Comparison of ENCODE assay signal across 1 cellular context in genomic region chr6:52359403-52359802, GRCh38.
TF ChIP-seq lines count a peak whose summit lies in the region.

No MANE protein-coding gene starts in this region.

TF ChIP-seq in HEK293, 187 proteins besides CTCF, POLR2A, EP300 and RAD21 (continued from another document):
- TF ChIP-seq ATF2 (tag by site-specific recombination; IDR thresholded peaks at IDR 0.05; ENCODE audit: low read depth) (peak; percentile 90), ZNF837 (tag by site-specific recombination; IDR thresholded peaks at IDR 0.05) (no peak), ZNF530 (tag by site-specific recombination; IDR thresholded peaks at IDR 0.05; ENCODE audit: low read depth) (no peak), ZNF558 (tag by site-specific recombination; IDR thresholded peaks at IDR 0.05) (no peak), ZNF404 (tag by site-specific recombination; IDR thresholded peaks at IDR 0.05) (no peak), ZNF629 (tag by site-specific recombination; IDR thresholded peaks at IDR 0.05) (peak; percentile 69)
- TF ChIP-seq, protein P1, sequence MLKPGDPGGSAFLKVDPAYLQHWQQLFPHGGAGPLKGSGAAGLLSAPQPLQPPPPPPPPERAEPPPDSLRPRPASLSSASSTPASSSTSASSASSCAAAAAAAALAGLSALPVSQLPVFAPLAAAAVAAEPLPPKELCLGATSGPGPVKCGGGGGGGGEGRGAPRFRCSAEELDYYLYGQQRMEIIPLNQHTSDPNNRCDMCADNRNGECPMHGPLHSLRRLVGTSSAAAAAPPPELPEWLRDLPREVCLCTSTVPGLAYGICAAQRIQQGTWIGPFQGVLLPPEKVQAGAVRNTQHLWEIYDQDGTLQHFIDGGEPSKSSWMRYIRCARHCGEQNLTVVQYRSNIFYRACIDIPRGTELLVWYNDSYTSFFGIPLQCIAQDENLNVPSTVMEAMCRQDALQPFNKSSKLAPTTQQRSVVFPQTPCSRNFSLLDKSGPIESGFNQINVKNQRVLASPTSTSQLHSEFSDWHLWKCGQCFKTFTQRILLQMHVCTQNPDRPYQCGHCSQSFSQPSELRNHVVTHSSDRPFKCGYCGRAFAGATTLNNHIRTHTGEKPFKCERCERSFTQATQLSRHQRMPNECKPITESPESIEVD (tag by site-specific recombination; IDR thresholded peaks at IDR 0.05), result 0 out of 2 replicates have a peak, but pooled peaks have one; percentile 14
